ENCODE assay signal across 9 cellular contexts in the genomic region with DNA sequence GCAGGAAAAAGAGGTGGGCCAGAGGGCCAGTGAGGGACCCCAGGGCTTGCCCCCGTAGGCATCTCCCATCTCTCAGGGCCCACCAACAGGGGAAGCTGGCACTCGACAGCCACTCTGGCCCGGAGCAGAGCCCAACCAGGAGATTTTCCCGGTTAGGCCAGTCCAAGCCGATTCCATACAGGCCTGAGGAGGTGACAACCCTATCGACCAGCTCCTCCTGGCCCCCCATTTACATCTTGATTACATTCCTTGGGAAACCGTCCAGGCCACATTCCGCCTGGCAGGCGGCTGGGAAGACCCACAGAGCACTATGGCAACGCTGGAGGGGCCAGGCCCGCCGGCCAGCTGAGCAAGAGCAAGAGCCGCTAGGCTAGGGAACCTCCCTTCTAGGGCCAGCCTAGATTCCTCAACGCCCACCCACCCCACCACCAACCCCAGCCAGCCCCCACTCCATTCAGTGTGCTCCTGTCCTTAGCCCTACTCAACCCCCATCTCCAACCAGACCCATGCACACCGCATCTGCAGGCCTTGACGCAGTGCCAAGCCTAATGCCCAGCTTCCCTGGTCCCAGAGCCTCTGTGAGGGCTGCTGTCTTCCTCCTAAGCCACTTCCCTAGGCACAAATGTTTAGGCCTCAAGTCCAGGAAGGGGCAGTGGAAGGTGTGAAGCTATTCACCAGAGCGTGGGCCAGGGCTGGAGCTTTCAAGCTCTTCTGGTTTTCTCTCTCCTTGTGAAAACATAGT.
DNase-seq lines count a peak whose midpoint lies in the region; ATAC-seq and TF ChIP-seq lines count a peak whose summit lies in the region.
"Had no signal": no experiment of that assay in that cellular context is flagged by ENCODE, and none has a peak within 500 bp of the region (broad histone marks: within the 10 kb centered on the region; RNA-seq: fewer than 3 reads in every experiment).

No MANE protein-coding gene starts in this region.

- no peaks in the 10 kb centered on the region for H3K4me1 ChIP-seq in HAP-1

- TF ChIP-seq CTCF in astrocyte of the spinal cord (IDR thresholded peaks at IDR 0.05; ENCODE audit: low read depth, low read length), result no peak

- H3K36me3 ChIP-seq in HAP-1 (replicated peaks), result no peaks in the 10 kb centered on the region

- H3K9me3 ChIP-seq in HAP-1, result no peaks in the 10 kb centered on the region

- in situ Hi-C loops in HAP-1 (cut with MboI; ENCODE audit: low sequenced_read_pairs), result no loop called here
- in situ Hi-C loops in astrocyte of the spinal cord (cut with HindIII; ENCODE audit: low sequenced_read_pairs), result no loop called here

- no peak overlapping the region for H3K4me3 ChIP-seq in HAP-1
- H3K4me3 ChIP-seq in astrocyte of the spinal cord (ENCODE audit: low read depth, low read length), result no peak overlapping the region

- peak; percentile 71 to 82 for DNase-seq in HAP-1 (ENCODE audit: low spot score in 2 of 2)
- peak; percentile 85 for DNase-seq in astrocyte of the spinal cord (ENCODE audit: low read depth, low spot score)
- DNase-seq in iPS-NIHi7 (ENCODE audit: extremely low spot score), result peak; percentile 84
- peak; percentile 55 for DNase-seq in smooth muscle cell of the brain vasculature (ENCODE audit: low read depth, low spot score)
- no peak for DNase-seq in DMS114 treated with DMSO at 0.1 percent for 48 hours (lab: John Stamatoyannopoulos, UW; ENCODE audit: unreplicated experiment)
- DNase-seq in activated CD4-positive, alpha-beta T cell treated with anti-CD3 and anti-CD28 coated beads, Interleukin-2, amount 50 U/mL, for 4 hours, result no peak
- no peak for DNase-seq in NK-92 treated with Interleukin-12 subunit alpha and Interleukin-12 subunit beta, amount 100 ng/mL, for 24 hours (lab: John Stamatoyannopoulos, UW)
- DNase-seq: GOT3 had no signal

- no peak for ATAC-seq in GM21423 (IDR thresholded peaks at IDR 0.05; ENCODE audit: unreplicated experiment)

- H3K27me3 ChIP-seq in HAP-1 (ENCODE audit: low read depth), result no peaks in the 10 kb centered on the region

Comparison
In these comparisons a context has a peak if more than half of its experiments do, and no peak if none do; other contexts are left out.
1. DNase-seq: peak in HAP-1 (2 of 2), astrocyte of the spinal cord (single experiment), iPS-NIHi7 (single experiment) and smooth muscle cell of the brain vasculature (single experiment); none in DMS114 treated with DMSO at 0.1 percent for 48 hours (single experiment), activated CD4-positive, alpha-beta T cell treated with anti-CD3 and anti-CD28 coated beads, Interleukin-2, amount 50 U/mL, for 4 hours (0 of 2) and NK-92 treated with Interleukin-12 subunit alpha and Interleukin-12 subunit beta, amount 100 ng/mL, for 24 hours (single experiment).